In genomic region chr7:24840543-24840942, GRCh38 we compare ENCODE assay signal across 25 cellular contexts.
"Had no signal": no experiment of that assay in that cellular context is flagged by ENCODE, and none has a peak within 500 bp of the region (broad histone marks: within the 10 kb centered on the region; RNA-seq: fewer than 3 reads in every experiment).

No MANE protein-coding gene starts in this region.

- H3K9me3 ChIP-seq: breast epithelium, gastroesophageal sphincter, left ventricle myocardium inferior, testis, transverse colon had no signal

- H3K27ac Mint-ChIP-seq: activated naive CD4-positive, alpha-beta T cell treated with anti-CD3 and anti-CD28 coated beads, Interleukin-2, amount 50 U/mL, for 24 hours; activated naive CD8-positive, alpha-beta T cell treated with anti-CD3 and anti-CD28 coated beads, Interleukin-2, amount 50 U/mL, for 24 hours; activated T-helper 1 cell treated with anti-CD3 and anti-CD28 coated beads, Interleukin-12 subunit alpha, Interleukin-12 subunit beta, Interleukin-2, Interleukin-4 antibody, amounts not matched to agents 30 ng/mL and 10 ng/mL and 1 ng/mL, durations not matched to agents 14 hours and 24 hours and 36 hours; nephron had no signal

- H3K36me3 ChIP-seq: breast epithelium, gastroesophageal sphincter, transverse colon had no signal

- H3K4me3 Mint-ChIP-seq: activated naive CD4-positive, alpha-beta T cell treated with anti-CD3 and anti-CD28 coated beads, Interleukin-2, amount 50 U/mL, for 24 hours; activated naive CD8-positive, alpha-beta T cell treated with anti-CD3 and anti-CD28 coated beads, Interleukin-2, amount 50 U/mL, for 24 hours; activated T-helper 1 cell treated with anti-CD3 and anti-CD28 coated beads, Interleukin-12 subunit alpha, Interleukin-12 subunit beta, Interleukin-2, Interleukin-4 antibody, amounts not matched to agents 30 ng/mL and 10 ng/mL and 1 ng/mL, durations not matched to agents 14 hours and 24 hours and 36 hours; nephron had no signal

- H3K79me2 ChIP-seq: hepatocyte had no signal

- DNase-seq: activated CD4-positive, alpha-beta T cell treated with anti-CD3 and anti-CD28 coated beads for 4 hours; activated CD4-positive, alpha-beta T cell treated with anti-CD3 and anti-CD28 coated beads, Interleukin-2, amount 50 U/mL, for 4 hours; activated gamma-delta T cell; activated naive CD8-positive, alpha-beta T cell treated with anti-CD3 and anti-CD28 coated beads, Interleukin-2, amount 50 U/mL, for 24 hours; activated T-cell treated with anti-CD3 and anti-CD28 coated beads for 4 hours; central memory CD4-positive, alpha-beta T cell; islet precursor cell; left ventricle myocardium inferior; mesendoderm; posterior cingulate gyrus; right cardiac atrium; stimulated activated CD4-positive, alpha-beta T cell treated with anti-CD3 and anti-CD28 coated beads, Interleukin-15, amount 100 ng/mL, for 24 hours; stimulated activated CD4-positive, alpha-beta T cell treated with anti-CD3 and anti-CD28 coated beads, Interleukin-2, amount 100 ng/mL, for 24 hours; stimulated activated naive CD4-positive, alpha-beta T cell treated with Interleukin-2 at 50 U/mL for 16 hours; T-helper 9 cell; testis; transverse colon had no signal

- H3K4me2 ChIP-seq: hepatocyte had no signal

- ATAC-seq: activated naive CD8-positive, alpha-beta T cell treated with anti-CD3 and anti-CD28 coated beads, Interleukin-2, amount 50 U/mL, for 24 hours; esophagus mucosa; gastroesophageal sphincter; right cardiac atrium had no signal

- H3K4me1 ChIP-seq: breast epithelium, gastroesophageal sphincter, left ventricle myocardium inferior, testis, transverse colon had no signal

- H3K4me3 ChIP-seq: breast epithelium, gastroesophageal sphincter, hepatocyte, left ventricle myocardium inferior, lung, testis, transverse colon had no signal

- H2AFZ ChIP-seq: hepatocyte had no signal

- H3K27me3 ChIP-seq: breast epithelium, gastroesophageal sphincter, hepatocyte, testis, transverse colon had no signal

- H3K27me3 Mint-ChIP-seq: activated naive CD4-positive, alpha-beta T cell treated with anti-CD3 and anti-CD28 coated beads, Interleukin-2, amount 50 U/mL, for 24 hours; activated naive CD8-positive, alpha-beta T cell treated with anti-CD3 and anti-CD28 coated beads, Interleukin-2, amount 50 U/mL, for 24 hours had no signal

- H3K4me1 Mint-ChIP-seq: nephron had no signal

- H3K27ac ChIP-seq: breast epithelium, gastroesophageal sphincter, hepatocyte, left ventricle myocardium inferior, testis, transverse colon had no signal

- H3K9me3 Mint-ChIP-seq: activated naive CD4-positive, alpha-beta T cell treated with anti-CD3 and anti-CD28 coated beads, Interleukin-2, amount 50 U/mL, for 24 hours; activated naive CD8-positive, alpha-beta T cell treated with anti-CD3 and anti-CD28 coated beads, Interleukin-2, amount 50 U/mL, for 24 hours; activated T-helper 1 cell treated with anti-CD3 and anti-CD28 coated beads, Interleukin-12 subunit alpha, Interleukin-12 subunit beta, Interleukin-2, Interleukin-4 antibody, amounts not matched to agents 30 ng/mL and 10 ng/mL and 1 ng/mL, durations not matched to agents 14 hours and 24 hours and 36 hours; nephron had no signal
